1 cellular context compared by ENCODE assay signal in the genomic region with DNA sequence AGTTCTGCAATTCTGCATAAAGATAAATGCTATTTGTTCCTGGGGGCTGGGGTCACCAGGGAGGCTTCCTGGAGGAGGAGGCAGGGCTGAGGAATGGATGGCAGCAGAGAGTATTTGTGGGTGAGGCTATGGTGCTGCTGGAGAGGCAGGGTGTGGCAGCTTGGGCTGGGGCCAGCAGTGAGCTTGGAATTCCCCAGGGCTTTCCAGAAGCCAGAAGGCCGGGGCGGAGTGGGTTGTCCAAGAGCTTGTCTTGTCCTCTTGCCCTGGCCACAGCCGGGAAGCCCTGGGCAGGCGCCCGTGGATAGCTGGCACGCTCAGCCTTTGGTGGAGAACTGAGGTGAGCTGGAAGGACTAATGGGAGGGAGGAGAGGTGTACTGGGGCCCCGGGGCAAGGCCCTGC.
TF ChIP-seq lines count a peak whose summit lies in the region.

No MANE protein-coding gene starts in this region.

TF ChIP-seq in HepG2, 621 proteins besides CTCF, POLR2A, EP300 and RAD21 (continued from another document):
- TF ChIP-seq ZNF572 (CRISPR knock-in tag; IDR thresholded peaks at IDR 0.05) (no peak), HNF1B (CRISPR knock-in tag; IDR thresholded peaks at IDR 0.05) (no peak), ZNF354B (CRISPR knock-in tag; IDR thresholded peaks at IDR 0.05) (no peak), MTF2 (CRISPR knock-in tag; IDR thresholded peaks at IDR 0.05; ENCODE audit: borderline replicate concordance) (no peak), MTF1 (CRISPR knock-in tag; IDR thresholded peaks at IDR 0.05) (no peak)
